In the genomic region with DNA sequence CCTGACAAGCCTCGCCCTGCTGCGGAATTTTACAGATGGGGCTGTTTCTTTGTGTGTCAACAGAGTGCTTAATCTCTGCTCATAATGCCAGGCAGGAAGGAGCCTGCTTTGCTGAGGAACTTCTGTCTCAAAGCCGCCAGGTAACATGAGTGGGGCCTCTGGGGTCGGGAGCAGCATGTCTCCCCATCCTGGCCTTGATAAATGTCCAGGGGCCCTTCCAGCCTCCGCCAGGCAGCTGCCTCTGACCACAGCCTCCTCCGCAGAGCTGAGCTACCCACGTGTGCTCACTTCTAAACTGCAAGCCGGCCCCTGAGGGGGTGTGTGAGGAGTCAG, we compare ENCODE assay signal across 1 cellular context.
TF ChIP-seq lines count a peak whose summit lies in the region.

No MANE protein-coding gene starts in this region.

TF ChIP-seq in H1, 55 proteins besides CTCF, POLR2A, EP300 and RAD21 (continued from another document):
- TF ChIP-seq, protein P1, sequence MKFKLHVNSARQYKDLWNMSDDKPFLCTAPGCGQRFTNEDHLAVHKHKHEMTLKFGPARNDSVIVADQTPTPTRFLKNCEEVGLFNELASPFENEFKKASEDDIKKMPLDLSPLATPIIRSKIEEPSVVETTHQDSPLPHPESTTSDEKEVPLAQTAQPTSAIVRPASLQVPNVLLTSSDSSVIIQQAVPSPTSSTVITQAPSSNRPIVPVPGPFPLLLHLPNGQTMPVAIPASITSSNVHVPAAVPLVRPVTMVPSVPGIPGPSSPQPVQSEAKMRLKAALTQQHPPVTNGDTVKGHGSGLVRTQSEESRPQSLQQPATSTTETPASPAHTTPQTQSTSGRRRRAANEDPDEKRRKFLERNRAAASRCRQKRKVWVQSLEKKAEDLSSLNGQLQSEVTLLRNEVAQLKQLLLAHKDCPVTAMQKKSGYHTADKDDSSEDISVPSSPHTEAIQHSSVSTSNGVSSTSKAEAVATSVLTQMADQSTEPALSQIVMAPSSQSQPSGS (IDR thresholded peaks at IDR 0.05; ENCODE audit: low read length): no peak
- TF ChIP-seq EZH2 (IDR thresholded peaks at IDR 0.05; ENCODE audit: low read depth, low read length, severe bottlenecking) (no peak), POU5F1 (IDR thresholded peaks at IDR 0.05; ENCODE audit: low read depth, low read length) (no peak), HDAC2 (IDR thresholded peaks at IDR 0.05; ENCODE audit: borderline replicate concordance in 1 of 2, low read depth in 2 of 2, low read length in 2 of 2) (no peak)
TF ChIP-seq in H1: peak in this region for 0.
